ENCODE assay signal across 8 cellular contexts in genomic region chr12:131950182-131950913, GRCh38. TPM values are rescaled to one million over a fixed set of nuclear protein-coding genes. Genes with fewer than 3 reads are reported as not detected.
DNase-seq lines count a peak whose midpoint lies in the region; ATAC-seq and TF ChIP-seq lines count a peak whose summit lies in the region.

No MANE protein-coding gene starts in this region.

- peak; percentile 28 for ATAC-seq in HG02973 (IDR thresholded peaks at IDR 0.05; ENCODE audit: unreplicated experiment)
- peak; percentile 19 for ATAC-seq in SK-N-SH treated with all-trans-retinoic acid at 6 μM for 48 hours

- peak overlapping the region; percentile 58 for H3K27ac ChIP-seq in caudate nucleus (ENCODE audit: low read depth, low read length)
- H3K27ac ChIP-seq in liver (ENCODE audit: low read depth in 1 of 2, low read length in 2 of 2): peak overlapping the region; percentile 54 to 60

- peaks cover 0 to 14% (median 7%) of the 10 kb centered on the region in 4 donors for H3K4me1 ChIP-seq in liver (ENCODE audit: control insufficient read depth in 4 of 4, insufficient read depth in 4 of 4, low read length in 3 of 4)

- peak; percentile 26 for DNase-seq in activated CD4-positive, alpha-beta T cell treated with anti-CD3 and anti-CD28 coated beads for 1 hour
- no peak for DNase-seq in activated CD4-positive, alpha-beta T cell treated with anti-CD3 and anti-CD28 coated beads, Interleukin-2, amount 50 U/mL, for 1 hour
- DNase-seq in caudate nucleus (lab: John Stamatoyannopoulos, UW) (peak in 5 of 61 donors; percentile 22 to 59 (median 28)), GDM1 (lab: John Stamatoyannopoulos, UW) (no peak)
- DNase-seq in stimulated activated CD8-positive, alpha-beta memory T cell treated with anti-CD3 and anti-CD28 coated beads, Interleukin-7, amount 100 ng/mL, for 4 hours (ENCODE audit: low read depth in 2 of 2): peak; percentile 21 to 45

- peak overlapping the region; percentile 78 to 93 (median 79) for H3K4me3 ChIP-seq in liver (ENCODE audit: low read depth in 1 of 3, low read length in 3 of 3)

- no peak for TF ChIP-seq RAD21 in liver (IDR thresholded peaks at IDR 0.05)

- under 1% methylated on average over 79 of the region's 79 CpGs for WGBS in liver

- no peaks in the 10 kb centered on the region for H3K27me3 ChIP-seq in liver (ENCODE audit: control insufficient read depth in 4 of 4, insufficient read depth in 4 of 4, low read length in 3 of 4)

- no peaks in the 10 kb centered on the region for H3K9me3 ChIP-seq in liver (ENCODE audit: control insufficient read depth in 4 of 4, low read length in 3 of 4)

- no peak for TF ChIP-seq CTCF in liver (IDR thresholded peaks at IDR 0.05; ENCODE audit: low read depth, low read length, missing input control)

- H3K36me3 ChIP-seq in liver (ENCODE audit: control insufficient read depth in 4 of 4, insufficient read depth in 3 of 4, low read depth in 1 of 4, low read length in 3 of 4): no peaks in the 10 kb centered on the region

- peak overlapping the region; percentile 11 to 77 for H3K9ac ChIP-seq in liver (ENCODE audit: low read depth in 1 of 2, low read length in 2 of 2)

TF ChIP-seq in SK-N-SH treated with all-trans-retinoic acid at 6 μM for 48 hours, 23 proteins besides CTCF, POLR2A, EP300 and RAD21 (continues in another document):
- no peak for TF ChIP-seq PATZ1 (CRISPR knock-in tag; IDR thresholded peaks at IDR 0.05; ENCODE audit: borderline replicate concordance)
- no peak for TF ChIP-seq TSHZ2 (CRISPR knock-in tag; IDR thresholded peaks at IDR 0.05)
- no peak for TF ChIP-seq SNAI2 (CRISPR knock-in tag; IDR thresholded peaks at IDR 0.05)
- no peak for TF ChIP-seq TCF4 (CRISPR knock-in tag; IDR thresholded peaks at IDR 0.05; ENCODE audit: borderline replicate concordance)
- TF ChIP-seq ZNF70 (CRISPR knock-in tag; IDR thresholded peaks at IDR 0.05): no peak
- no peak for TF ChIP-seq TOX (CRISPR knock-in tag; IDR thresholded peaks at IDR 0.05; ENCODE audit: borderline replicate concordance)
- TF ChIP-seq RARB (CRISPR knock-in tag; IDR thresholded peaks at IDR 0.05): no peak

TF ChIP-seq in liver, 16 proteins besides CTCF, POLR2A, EP300 and RAD21:
- no peak for TF ChIP-seq HNF4G (IDR thresholded peaks at IDR 0.05)
- no peak for TF ChIP-seq EGR1 (IDR thresholded peaks at IDR 0.05; ENCODE audit: low read depth in 2 of 2)
- no peak for TF ChIP-seq FOXA1 (IDR thresholded peaks at IDR 0.05)
- TF ChIP-seq NR2F2 (IDR thresholded peaks at IDR 0.05): no peak
- TF ChIP-seq JUND (IDR thresholded peaks at IDR 0.05): no peak
- TF ChIP-seq ATF3 (IDR thresholded peaks at IDR 0.05): no peak
- no peak for TF ChIP-seq SP1 (IDR thresholded peaks at IDR 0.05)
- no peak for TF ChIP-seq FOXA2 (IDR thresholded peaks at IDR 0.05)
- no peak for TF ChIP-seq MAX (IDR thresholded peaks at IDR 0.05)
- TF ChIP-seq YY1 (IDR thresholded peaks at IDR 0.05): no peak
- no peak for TF ChIP-seq ZBTB33 (IDR thresholded peaks at IDR 0.05)
- no peak for TF ChIP-seq HNF4A (conservative IDR thresholded peaks at IDR 0.05)
- TF ChIP-seq GABPA (IDR thresholded peaks at IDR 0.05 in 1 of 2, conservative IDR thresholded peaks at IDR 0.05 in 1 of 2): no peak
- TF ChIP-seq RXRA (IDR thresholded peaks at IDR 0.05): no peak
- no peak for TF ChIP-seq REST (IDR thresholded peaks at IDR 0.05)
- TF ChIP-seq TAF1 (conservative IDR thresholded peaks at IDR 0.05): no peak

RNA-seq across cellular contexts. Expression of gene EP400, which starts 0.6 kb away (rescaled TPM):
- 10 to 100 TPM in 1 of 2 donors, 1 to 10 TPM in 1; 9.0 to 12.4 TPM for total RNA-seq in liver
- polyA plus RNA-seq in liver: 1 to 10 TPM; 4.7 to 5.3 TPM

RNA-seq across cellular contexts. Expression of gene PUS1, which starts 21.3 kb away (rescaled TPM):
- 10 to 100 TPM in 1 of 2 donors, 1 to 10 TPM in 1; 9.2 to 12.1 TPM for total RNA-seq in liver
- 10 to 100 TPM in 1 of 2 donors, 1 to 10 TPM in 1; 6.1 to 24.4 TPM for polyA plus RNA-seq in liver

RNA-seq across cellular contexts. Expression of gene ULK1, which starts 55.9 kb away (rescaled TPM):
- total RNA-seq in liver: 10 to 100 TPM; 14.1 to 41.7 TPM
- polyA plus RNA-seq in liver: 10 to 100 TPM; 12.5 to 16.1 TPM

Comparison
In these comparisons a context has a peak if more than half of its experiments do, and no peak if none do; other contexts are left out.
1. DNase-seq: peak in activated CD4-positive, alpha-beta T cell treated with anti-CD3 and anti-CD28 coated beads for 1 hour (single experiment) and stimulated activated CD8-positive, alpha-beta memory T cell treated with anti-CD3 and anti-CD28 coated beads, Interleukin-7, amount 100 ng/mL, for 4 hours (2 of 2); none in activated CD4-positive, alpha-beta T cell treated with anti-CD3 and anti-CD28 coated beads, Interleukin-2, amount 50 U/mL, for 1 hour (single experiment) and GDM1 (single experiment).